Comparison of ENCODE assay signal across 11 cellular contexts in genomic region chr11:35675901-35676610, GRCh38. TPM values are rescaled to one million over a fixed set of nuclear protein-coding genes. Genes with fewer than 3 reads are reported as not detected.
A peak's percentile ranks its signal among the peaks of the same experiment; 100 is the strongest.
DNase-seq lines count a peak whose midpoint lies in the region; ATAC-seq and TF ChIP-seq lines count a peak whose summit lies in the region.
"Had no signal": no experiment of that assay in that cellular context is flagged by ENCODE, and none has a peak within 500 bp of the region (broad histone marks: within the 10 kb centered on the region; RNA-seq: fewer than 3 reads in every experiment).

No MANE protein-coding gene starts in this region.

- ATAC-seq in GM18909 (IDR thresholded peaks at IDR 0.05; ENCODE audit: poor library complexity, unreplicated experiment) (peak; percentile 57), HG02763 (IDR thresholded peaks at IDR 0.05; ENCODE audit: unreplicated experiment) (peak; percentile 72), T-helper 17 cell (no peak)
- ATAC-seq: Panc1 had no signal

- H3K4me3 Mint-ChIP-seq in osteocyte (ENCODE audit: unreplicated experiment) (no peak overlapping the region), T-helper 17 cell (no peak overlapping the region)
- H3K4me3 Mint-ChIP-seq: activated naive CD8-positive, alpha-beta T cell treated with anti-CD3 and anti-CD28 coated beads, Interleukin-2, amount 10 ng/mL, durations not matched to agents 7 days and 5 days had no signal

- TF ChIP-seq CTCF in osteocyte (IDR thresholded peaks at IDR 0.05) = no peak

- no peaks in the 10 kb centered on the region for H3K36me3 Mint-ChIP-seq in osteocyte (ENCODE audit: unreplicated experiment)
- peaks cover 2% of the 10 kb centered on the region for H3K36me3 Mint-ChIP-seq in T-helper 17 cell (ENCODE audit: low read depth)

- H3K4me1 Mint-ChIP-seq in osteocyte (ENCODE audit: unreplicated experiment) (peaks cover 44% of the 10 kb centered on the region), T-helper 17 cell (peaks cover 55% of the 10 kb centered on the region)

- H3K9me3 Mint-ChIP-seq in osteocyte (ENCODE audit: unreplicated experiment) = no peaks in the 10 kb centered on the region
- H3K9me3 Mint-ChIP-seq: activated naive CD8-positive, alpha-beta T cell treated with anti-CD3 and anti-CD28 coated beads, Interleukin-2, amount 10 ng/mL, durations not matched to agents 7 days and 5 days had no signal

- H3K9me3 ChIP-seq in T-helper 17 cell (ENCODE audit: control insufficient read depth, low read length, poor library complexity, severe bottlenecking) = no peaks in the 10 kb centered on the region

- peak overlapping the region; percentile 79 for H3K27ac Mint-ChIP-seq in osteocyte (ENCODE audit: unreplicated experiment)
- no peak overlapping the region for H3K27ac Mint-ChIP-seq in T-helper 17 cell
- H3K27ac Mint-ChIP-seq: activated naive CD8-positive, alpha-beta T cell treated with anti-CD3 and anti-CD28 coated beads, Interleukin-2, amount 10 ng/mL, durations not matched to agents 7 days and 5 days had no signal

- DNase-seq in brain pericyte (ENCODE audit: low read depth, low spot score) (peak; percentile 37), osteocyte (ENCODE audit: extremely low spot score, unreplicated experiment) (no peak), T-helper 17 cell (no peak), GM19240 (ENCODE audit: insufficient read length, low spot score) (no peak), hepatic stellate cell (ENCODE audit: low spot score) (no peak)
- DNase-seq in central memory CD4-positive, alpha-beta T cell = no peak
- DNase-seq: activated naive CD8-positive, alpha-beta T cell treated with anti-CD3 and anti-CD28 coated beads, Interleukin-2, amount 10 ng/mL, durations not matched to agents 7 days and 5 days; NCI-H1105 had no signal

- no peaks in the 10 kb centered on the region for H3K27me3 Mint-ChIP-seq in osteocyte (ENCODE audit: unreplicated experiment)
- no peaks in the 10 kb centered on the region for H3K27me3 Mint-ChIP-seq in T-helper 17 cell
- H3K27me3 Mint-ChIP-seq: activated naive CD8-positive, alpha-beta T cell treated with anti-CD3 and anti-CD28 coated beads, Interleukin-2, amount 10 ng/mL, durations not matched to agents 7 days and 5 days had no signal

RNA-seq across cellular contexts. Expression of gene TRIM44, which starts 13.5 kb away (rescaled TPM):
- total RNA-seq in osteocyte (73.5 and 79.9 TPM in 2 replicates), T-helper 17 cell (10 to 100 TPM; 28.9 to 41.2 TPM)

RNA-seq across cellular contexts. Expression of gene FJX1, which starts 57.8 kb away (rescaled TPM):
- total RNA-seq in osteocyte (20.2 and 21.6 TPM in 2 replicates), T-helper 17 cell (not detected)

Comparison
In these comparisons a context has a peak if more than half of its experiments do, and no peak if none do; other contexts are left out.
1. RNA of gene FJX1, which starts 57.8 kb away (total RNA-seq): 20.2 to 21.6 TPM in osteocyte; not detected in T-helper 17 cell; every median in the first group is over 10 times any median in the second.